Comparison of ENCODE assay signal across 16 cellular contexts in genomic region chr6:33049323-33049722, GRCh38. TPM values are rescaled to one million over a fixed set of nuclear protein-coding genes. Genes with fewer than 3 reads are reported as not detected.
DNase-seq lines count a peak whose midpoint lies in the region; ATAC-seq, FAIRE-seq and TF ChIP-seq lines count a peak whose summit lies in the region.
"Had no signal": no experiment of that assay in that cellular context is flagged by ENCODE, and none has a peak within 500 bp of the region (broad histone marks: within the 10 kb centered on the region; RNA-seq: fewer than 3 reads in every experiment).

No MANE protein-coding gene starts in this region.

- TF ChIP-seq EP300 in HepG2 (IDR thresholded peaks at IDR 0.05; ENCODE audit: low read depth in 2 of 2, low read length in 2 of 2) (no peak), HepG2 (CRISPR knock-in tag; IDR thresholded peaks at IDR 0.05; ENCODE audit: borderline replicate concordance) (no peak)

- H3K9me3 ChIP-seq in HepG2 (ENCODE audit: low read length) (no peaks in the 10 kb centered on the region), right lobe of liver (no peaks in the 10 kb centered on the region), PC-3 (ENCODE audit: low read length) (no peaks in the 10 kb centered on the region)
- H3K9me3 ChIP-seq: esophagus squamous epithelium had no signal

- no peaks in the 10 kb centered on the region for H3K9me2 ChIP-seq in PC-3 (replicated peaks; ENCODE audit: low read length)

- no peak for TF ChIP-seq RAD21 in HepG2 (CRISPR knock-in tag; IDR thresholded peaks at IDR 0.05)

- WGBS in HepG2 (ENCODE audit: low lambda C conversion rate), result 32% methylated on average over 6 of the region's 6 CpGs
- WGBS in right lobe of liver (ENCODE audit: insufficient coverage, low coverage, low lambda C conversion rate, missing lambda C conversion rate), result 57% methylated on average over 6 of the region's 6 CpGs

- H3K27ac ChIP-seq in HepG2 (ENCODE audit: extremely low read length, insufficient read depth, low read length) (no peak overlapping the region), right lobe of liver (no peak overlapping the region), PC-3 (ENCODE audit: low read length) (no peak overlapping the region)
- H3K27ac ChIP-seq: esophagus squamous epithelium had no signal

- no peak for TF ChIP-seq CTCF in HepG2 (CRISPR knock-in tag; IDR thresholded peaks at IDR 0.05)
- TF ChIP-seq CTCF in right lobe of liver (IDR thresholded peaks at IDR 0.05), result peak in 2 of 4 donors; percentile 2 to 14
- TF ChIP-seq CTCF in PC-3 (conservative IDR thresholded peaks at IDR 0.05; ENCODE audit: low read depth, low read length), result peak; percentile 53
- TF ChIP-seq CTCF in fibroblast of pulmonary artery (IDR thresholded peaks at IDR 0.05; ENCODE audit: low read length, missing control alignments), result peak; percentile 27

- ATAC-seq in HepG2 (no peak), right lobe of liver (no peak), PC-3 (no peak), left colon (no peak), GM18873 (IDR thresholded peaks at IDR 0.05; ENCODE audit: low FRiP score, unreplicated experiment) (no peak)

- H3K27me3 ChIP-seq in HepG2 (ENCODE audit: control insufficient read depth in 1 of 2, insufficient read depth in 2 of 2, low read length in 2 of 2), result peaks cover 0 to 22% of the 10 kb centered on the region in 2 experiments; a peak in 2 of 5 replicates
- no peaks in the 10 kb centered on the region for H3K27me3 ChIP-seq in right lobe of liver
- H3K27me3 ChIP-seq in PC-3 (ENCODE audit: low read length), result peaks cover 55% of the 10 kb centered on the region

- peaks cover 11% of the 10 kb centered on the region; the same call in 1 of the 2 replicates for H3K4me1 ChIP-seq in HepG2 (ENCODE audit: insufficient read depth, low read length)
- H3K4me1 ChIP-seq in right lobe of liver, result peaks cover 0 to 11% (median 4%) of the 10 kb centered on the region in 4 donors
- H3K4me1 ChIP-seq in PC-3 (ENCODE audit: insufficient read depth, low read length), result no peaks in the 10 kb centered on the region
- H3K4me1 ChIP-seq: esophagus squamous epithelium had no signal

- TF ChIP-seq POLR2A in HepG2 (IDR thresholded peaks at IDR 0.05; ENCODE audit: insufficient read depth in 1 of 2, low read depth in 2 of 2, low read length in 2 of 2) (no peak), right lobe of liver (IDR thresholded peaks at IDR 0.05) (no peak)

- FAIRE-seq in HepG2 (lab: Jason Lieb, UNC) (no peak), RCC 7860 (lab: Jason Lieb, UNC) (no peak)

- H3K79me2 ChIP-seq in HepG2 (ENCODE audit: insufficient read depth, low read length) (no peaks in the 10 kb centered on the region), PC-3 (ENCODE audit: low read length) (no peaks in the 10 kb centered on the region)

- H2AFZ ChIP-seq in HepG2 (ENCODE audit: low read length) (no peak overlapping the region), PC-3 (ENCODE audit: low read length) (no peak overlapping the region)

- H3K4me2 ChIP-seq in HepG2 (ENCODE audit: low read depth, low read length) (no peak overlapping the region), PC-3 (ENCODE audit: low read length) (no peak overlapping the region)

- H3K9ac ChIP-seq in HepG2 (ENCODE audit: insufficient read depth, low read depth, low read length) (no peak overlapping the region), PC-3 (ENCODE audit: low read length) (no peak overlapping the region)

- CTCF ChIA-PET in HepG2 (lab: Yijun Ruan, JAX; ENCODE audit: low intra/inter-chr PET ratio, low total read pairs), result no interaction called here
- CTCF ChIA-PET in PC-3 (lab: Charles Lee), result no interaction called here

- no peaks in the 10 kb centered on the region for H3K36me3 ChIP-seq in HepG2 (replicated peaks in 1 of 2; ENCODE audit: control insufficient read depth in 1 of 2, insufficient read depth in 2 of 2, low read length in 2 of 2)
- H3K36me3 ChIP-seq in right lobe of liver, result no peaks in the 10 kb centered on the region
- no peaks in the 10 kb centered on the region for H3K36me3 ChIP-seq in PC-3 (ENCODE audit: low read depth, low read length)
- H3K36me3 ChIP-seq: esophagus squamous epithelium had no signal

- BruUV-seq in HepG2 (replicated peaks; lab: Mats Ljungman, UMichigan) (no TSS peak), PC-3 (replicated peaks; lab: Mats Ljungman, UMichigan) (no TSS peak)

- H3F3A ChIP-seq in PC-3 (ENCODE audit: low read length, unreplicated experiment), result no peaks in the 10 kb centered on the region

- DNase-seq in HepG2 (ENCODE audit: low spot score), result no peak
- no peak for DNase-seq in right lobe of liver
- no peak for DNase-seq in PC-3
- DNase-seq in fibroblast of pulmonary artery (ENCODE audit: low read depth), result no peak
- DNase-seq in left colon, result no peak
- DNase-seq in NCI-H2029 treated with DMSO at 0.1 percent for 48 hours (lab: John Stamatoyannopoulos, UW), result no peak
- DNase-seq in RCC 7860 (ENCODE audit: low spot score), result no peak
- DNase-seq: activated naive CD4-positive, alpha-beta T cell treated with anti-CD3 and anti-CD28 coated beads, Interleukin-2, amount 10 ng/mL, durations not matched to agents 7 days and 5 days; cerebellar nuclear complex; esophagus squamous epithelium; NCI-H1417; NCI-H524 treated with DMSO at 0.1 percent for 48 hours; posterior cingulate gyrus; Right ventricle myocardium superior had no signal

- no peaks in the 10 kb centered on the region for H4K20me1 ChIP-seq in HepG2 (ENCODE audit: insufficient read depth, low read length)
- no peaks in the 10 kb centered on the region for H4K20me1 ChIP-seq in PC-3 (ENCODE audit: low read length)

- POLR2A ChIA-PET in HepG2 (lab: Yijun Ruan, JAX) (no interaction called here), PC-3 (lab: Charles Lee; ENCODE audit: unreplicated experiment) (no interaction called here)

- intact Hi-C loops in HepG2 (cut with micrococcal nuclease; ENCODE audit: unreplicated experiment), result no loop called here
- intact Hi-C loops in right lobe of liver (cut with DNase I), result no loop called here
- intact Hi-C loops in PC-3 (cut with micrococcal nuclease), result no loop called here
- intact Hi-C loops in left colon (cut with DNase I, micrococcal nuclease), result no loop called here

- in situ Hi-C loops in HepG2 (cut with HindIII; ENCODE audit: extremely low pct_ligation_motif_present, low pct_unique_long_range_greater_than_20kb), result no loop called here

- H3K4me3 ChIP-seq in HepG2 (replicated peaks in 1 of 3; ENCODE audit: insufficient read depth in 1 of 3, low read depth in 2 of 3, low read length in 3 of 3), result no peak overlapping the region
- no peak overlapping the region for H3K4me3 ChIP-seq in right lobe of liver
- no peak overlapping the region for H3K4me3 ChIP-seq in PC-3 (ENCODE audit: low read length)
- no peak overlapping the region for H3K4me3 ChIP-seq in fibroblast of pulmonary artery (replicated peaks; ENCODE audit: low read depth, low read length)
- H3K4me3 ChIP-seq: esophagus squamous epithelium had no signal

RNA-seq across cellular contexts. Expression of gene HLA-DPA1, which starts 24.1 kb away (rescaled TPM):
- not detected in 2 replicates for total RNA-seq in HepG2 (2016; rRNA removed; fragmentation: Illumina TruSeq; extraction: Trizol)
- not detected in 2 replicates for total RNA-seq in HepG2 (2016; cell fraction: cytosol; rRNA removed; fragmentation: Illumina TruSeq; extraction: Trizol; ENCODE audit: low read depth)
- not detected in 2 replicates for total RNA-seq in HepG2 (2016; cell fraction: insoluble cytoplasmic fraction; rRNA removed; fragmentation: Illumina TruSeq; extraction: Trizol)
- not detected in 2 replicates for total RNA-seq in HepG2 (2016; cell fraction: membrane; rRNA removed; fragmentation: Illumina TruSeq; extraction: Trizol)
- not detected in 2 replicates for total RNA-seq in HepG2 (2016; cell fraction: nucleus; rRNA removed; fragmentation: Illumina TruSeq; extraction: Trizol)
- polyA plus RNA-seq in HepG2 (2011; rRNA removed), result not detected in 2 replicates
- polyA plus RNA-seq in HepG2 (2011; cell fraction: cytosol; rRNA removed), result 0.05 and 0.18 TPM in 2 replicates
- not detected in 2 replicates for polyA plus RNA-seq in HepG2 (2011; cell fraction: nucleus; rRNA removed)
- polyA plus RNA-seq in HepG2 (2012), result not detected in 2 replicates
- not detected in 2 replicates for polyA plus RNA-seq in HepG2 (2016; cell fraction: cytosol; fragmentation: Illumina TruSeq; extraction: Trizol; ENCODE audit: low read depth)
- polyA plus RNA-seq in HepG2 (2016; cell fraction: insoluble cytoplasmic fraction; fragmentation: Illumina TruSeq; extraction: Trizol; ENCODE audit: low read depth), result not detected in 2 replicates
- not detected in 2 replicates for polyA plus RNA-seq in HepG2 (2016; cell fraction: membrane; fragmentation: Illumina TruSeq; extraction: Trizol; ENCODE audit: low read depth)
- polyA plus RNA-seq in HepG2 (2016; cell fraction: nucleus; fragmentation: Illumina TruSeq; extraction: Trizol; ENCODE audit: insufficient read depth, low read depth), result not detected in 2 replicates
- polyA minus RNA-seq in HepG2 (2011; rRNA and poly(A)+ RNA removed; ENCODE audit: low replicate concordance), result 0.77 TPM in 1 of 2 replicates, not detected in the other
- polyA minus RNA-seq in HepG2 (2011; cell fraction: cytosol; rRNA and poly(A)+ RNA removed), result not detected in 2 replicates
- not detected in 2 replicates for polyA minus RNA-seq in HepG2 (2011; cell fraction: nucleus; rRNA and poly(A)+ RNA removed)
- total RNA-seq in right lobe of liver, result 10 to 100 TPM; 10.0 to 74.8 (median 26.3) TPM
- not detected in 2 replicates for total RNA-seq in PC-3 (2014; rRNA removed)
- total RNA-seq in left colon, result 100 to 1,000 TPM in 1 of 2 donors, 10 to 100 TPM in 1; 14.8 to 103 TPM
- total RNA-seq: HT-29 had no signal

RNA-seq across cellular contexts. Expression of gene HLA-DPB1, which starts 26.5 kb away (rescaled TPM):
- total RNA-seq in HepG2 (2016; rRNA removed; fragmentation: Illumina TruSeq; extraction: Trizol) (not detected in 2 replicates), right lobe of liver (10 to 100 TPM in 5 of 6 experiments, 1 to 10 TPM in 1; 8.6 to 66.7 (median 23.0) TPM), PC-3 (2014; rRNA removed) (not detected in 2 replicates), left colon (10 to 100 TPM; 15.1 to 65.5 TPM)
- not detected in 2 replicates for total RNA-seq in HepG2 (2016; cell fraction: cytosol; rRNA removed; fragmentation: Illumina TruSeq; extraction: Trizol; ENCODE audit: low read depth)
- total RNA-seq in HepG2 (2016; cell fraction: insoluble cytoplasmic fraction; rRNA removed; fragmentation: Illumina TruSeq; extraction: Trizol), result not detected in 2 replicates
- not detected in 2 replicates for total RNA-seq in HepG2 (2016; cell fraction: membrane; rRNA removed; fragmentation: Illumina TruSeq; extraction: Trizol)
- total RNA-seq in HepG2 (2016; cell fraction: nucleus; rRNA removed; fragmentation: Illumina TruSeq; extraction: Trizol), result not detected in 2 replicates
- polyA plus RNA-seq in HepG2 (2011; rRNA removed), result not detected in 2 replicates
- polyA plus RNA-seq in HepG2 (2011; cell fraction: cytosol; rRNA removed), result 0.09 TPM in 1 of 2 replicates, not detected in the other
- 0.21 and 0.23 TPM in 2 replicates for polyA plus RNA-seq in HepG2 (2011; cell fraction: nucleus; rRNA removed)
- not detected in 2 replicates for polyA plus RNA-seq in HepG2 (2012)
- not detected in 2 replicates for polyA plus RNA-seq in HepG2 (2016; cell fraction: cytosol; fragmentation: Illumina TruSeq; extraction: Trizol; ENCODE audit: low read depth)
- not detected in 2 replicates for polyA plus RNA-seq in HepG2 (2016; cell fraction: insoluble cytoplasmic fraction; fragmentation: Illumina TruSeq; extraction: Trizol; ENCODE audit: low read depth)
- not detected in 2 replicates for polyA plus RNA-seq in HepG2 (2016; cell fraction: membrane; fragmentation: Illumina TruSeq; extraction: Trizol; ENCODE audit: low read depth)
- polyA plus RNA-seq in HepG2 (2016; cell fraction: nucleus; fragmentation: Illumina TruSeq; extraction: Trizol; ENCODE audit: insufficient read depth, low read depth), result not detected in 2 replicates
- polyA minus RNA-seq in HepG2 (2011; rRNA and poly(A)+ RNA removed; ENCODE audit: low replicate concordance), result 0.63 TPM in 1 of 2 replicates, not detected in the other
- polyA minus RNA-seq in HepG2 (2011; cell fraction: cytosol; rRNA and poly(A)+ RNA removed), result not detected in 2 replicates
- polyA minus RNA-seq in HepG2 (2011; cell fraction: nucleus; rRNA and poly(A)+ RNA removed), result not detected in 2 replicates
- total RNA-seq: HT-29 had no signal

RNA-seq across cellular contexts. Expression of gene HLA-DOA, which starts 39.9 kb away (rescaled TPM):
- 0.07 and 0.09 TPM in 2 replicates for total RNA-seq in HepG2 (2016; rRNA removed; fragmentation: Illumina TruSeq; extraction: Trizol)
- not detected in 2 replicates for total RNA-seq in HepG2 (2016; cell fraction: cytosol; rRNA removed; fragmentation: Illumina TruSeq; extraction: Trizol; ENCODE audit: low read depth)
- 0.04 TPM in 1 of 2 replicates, not detected in the other for total RNA-seq in HepG2 (2016; cell fraction: insoluble cytoplasmic fraction; rRNA removed; fragmentation: Illumina TruSeq; extraction: Trizol)
- total RNA-seq in HepG2 (2016; cell fraction: membrane; rRNA removed; fragmentation: Illumina TruSeq; extraction: Trizol), result 0.06 TPM in 1 of 2 replicates, not detected in the other
- total RNA-seq in HepG2 (2016; cell fraction: nucleus; rRNA removed; fragmentation: Illumina TruSeq; extraction: Trizol), result 0.09 TPM in 1 of 2 replicates, not detected in the other
- 0.03 TPM in 1 of 2 replicates, not detected in the other for polyA plus RNA-seq in HepG2 (2011; rRNA removed)
- polyA plus RNA-seq in HepG2 (2011; cell fraction: cytosol; rRNA removed), result 0.04 TPM in 1 of 2 replicates, not detected in the other
- polyA plus RNA-seq in HepG2 (2011; cell fraction: nucleus; rRNA removed), result not detected in 2 replicates
- polyA plus RNA-seq in HepG2 (2012), result not detected in 2 replicates
- polyA plus RNA-seq in HepG2 (2016; cell fraction: cytosol; fragmentation: Illumina TruSeq; extraction: Trizol; ENCODE audit: low read depth), result not detected in 2 replicates
- polyA plus RNA-seq in HepG2 (2016; cell fraction: insoluble cytoplasmic fraction; fragmentation: Illumina TruSeq; extraction: Trizol; ENCODE audit: low read depth), result 0.07 TPM in 1 of 2 replicates, not detected in the other
- not detected in 2 replicates for polyA plus RNA-seq in HepG2 (2016; cell fraction: membrane; fragmentation: Illumina TruSeq; extraction: Trizol; ENCODE audit: low read depth)
- 0.63 TPM in 1 of 2 replicates, not detected in the other for polyA plus RNA-seq in HepG2 (2016; cell fraction: nucleus; fragmentation: Illumina TruSeq; extraction: Trizol; ENCODE audit: insufficient read depth, low read depth)
- polyA minus RNA-seq in HepG2 (2011; rRNA and poly(A)+ RNA removed; ENCODE audit: low replicate concordance), result 0.30 TPM in 1 of 2 replicates, not detected in the other
- not detected in 2 replicates for polyA minus RNA-seq in HepG2 (2011; cell fraction: cytosol; rRNA and poly(A)+ RNA removed)
- polyA minus RNA-seq in HepG2 (2011; cell fraction: nucleus; rRNA and poly(A)+ RNA removed), result not detected in 2 replicates
- 1 to 10 TPM in 5 of 6 experiments, under 1 TPM in 1; 0.37 to 3.3 (median 1.2) TPM for total RNA-seq in right lobe of liver
- total RNA-seq in PC-3 (2014; rRNA removed), result not detected in 2 replicates
- total RNA-seq in left colon, result 1 to 10 TPM in 1 of 2 donors, under 1 TPM in 1; 0.92 to 4.7 TPM

Comparison
In these comparisons a context has a peak if more than half of its experiments do, and no peak if none do; other contexts are left out.
1. RNA of gene HLA-DPA1, which starts 24.1 kb away (total RNA-seq): 14.8 to 103 TPM in left colon and 10.0 to 74.8 TPM in right lobe of liver; not detected in HepG2 and not detected in PC-3; every median in the first group is over 10 times any median in the second.